1 cellular context compared by ENCODE assay signal in genomic region chr15:70199601-70200000, GRCh38.
TF ChIP-seq lines count a peak whose summit lies in the region.

No MANE protein-coding gene starts in this region.

TF ChIP-seq in GM23338, 12 proteins besides CTCF, POLR2A, EP300 and RAD21 (continued from another document):
- TF ChIP-seq EZH2 (IDR thresholded peaks at IDR 0.05; ENCODE audit: low read depth, unreplicated experiment) (no peak), JUNB (IDR thresholded peaks at IDR 0.05; ENCODE audit: unreplicated experiment) (no peak), REST (IDR thresholded peaks at IDR 0.05; ENCODE audit: unreplicated experiment) (no peak), ZNF114 (CRISPR knock-in tag; IDR thresholded peaks at IDR 0.05) (no peak), STAT1 (IDR thresholded peaks at IDR 0.05; ENCODE audit: unreplicated experiment) (no peak)
